Comparison of ENCODE assay signal across 8 cellular contexts in the genomic region with DNA sequence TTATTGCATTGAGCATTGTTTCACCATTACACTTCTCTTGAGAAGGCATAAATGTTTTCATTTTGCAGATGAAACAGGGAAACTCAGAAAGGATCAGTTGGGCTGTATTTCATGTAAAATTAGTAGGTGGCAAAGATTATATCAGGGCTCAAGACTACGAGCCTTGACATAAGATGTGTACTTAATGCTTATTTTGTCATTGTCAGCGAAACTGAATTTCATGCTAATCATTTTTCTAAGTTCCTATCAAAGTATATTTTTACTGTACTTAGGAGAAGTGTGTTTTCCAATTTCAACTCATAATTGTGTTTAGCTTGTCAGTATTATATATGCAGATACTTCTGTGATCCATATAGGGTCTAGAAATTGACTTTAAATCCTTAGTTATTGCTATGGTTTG.
"Had no signal": no experiment of that assay in that cellular context is flagged by ENCODE, and none has a peak within 500 bp of the region (broad histone marks: within the 10 kb centered on the region; RNA-seq: fewer than 3 reads in every experiment).

No MANE protein-coding gene starts in this region.

- H3K4me3 Mint-ChIP-seq: GM23338, H9 had no signal

- H3K9me3 Mint-ChIP-seq: GM23338, H9 had no signal

- H3K27ac Mint-ChIP-seq: GM23338, H9 had no signal

- DNase-seq: H9, HCEC 1CT, KBM-7 had no signal

- H2AFZ ChIP-seq: GM23338 had no signal

- H3K27ac ChIP-seq: KMS-11 had no signal

- H3K4me2 ChIP-seq: GM23338, KMS-11 had no signal

- ATAC-seq: GM23338 had no signal

- H3K4me3 ChIP-seq: GM23338 had no signal

- FAIRE-seq: H1, H54, HTR-8/SVneo had no signal

- H3K9ac ChIP-seq: KMS-11 had no signal
